14 cellular contexts compared by ENCODE assay signal in the genomic region with DNA sequence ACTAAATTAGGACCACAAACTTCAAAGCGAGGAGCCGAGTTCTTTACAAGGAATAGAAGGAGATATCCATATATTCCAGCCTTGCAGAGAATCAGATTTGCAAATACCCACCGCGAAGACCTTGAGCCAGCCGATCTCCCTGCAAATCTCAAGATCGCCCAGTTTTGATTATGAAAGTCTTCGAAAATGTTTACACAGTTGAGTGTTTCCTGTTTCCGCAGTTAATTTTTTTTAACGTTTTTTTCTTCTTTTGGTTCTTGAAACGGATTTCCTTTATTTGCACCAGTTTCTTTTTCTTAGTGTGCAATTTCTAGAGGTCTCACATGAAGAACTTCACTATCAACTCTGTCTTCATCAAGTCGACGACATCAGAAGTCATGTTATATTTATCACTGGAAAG. TPM values are rescaled to one million over a fixed set of nuclear protein-coding genes. Genes with fewer than 3 reads are reported as not detected.
DNase-seq lines count a peak whose midpoint lies in the region; ATAC-seq and TF ChIP-seq lines count a peak whose summit lies in the region.
"Had no signal": no experiment of that assay in that cellular context is flagged by ENCODE, and none has a peak within 500 bp of the region (broad histone marks: within the 10 kb centered on the region; RNA-seq: fewer than 3 reads in every experiment).

No MANE protein-coding gene starts in this region.

- no peaks in the 10 kb centered on the region for H3K9me3 ChIP-seq in DND-41 (ENCODE audit: insufficient read depth, low read length, severe bottlenecking)
- H3K9me3 ChIP-seq: Caco-2 had no signal

- H2AFZ ChIP-seq in DND-41 (ENCODE audit: low read depth, low read length): peak overlapping the region; percentile 73
- H2AFZ ChIP-seq: GM23248 had no signal

- H3K4me2 ChIP-seq in DND-41 (ENCODE audit: insufficient read depth, low read length): peak overlapping the region; percentile 65

- no peaks in the 10 kb centered on the region for H4K20me1 ChIP-seq in DND-41 (ENCODE audit: insufficient read depth, low read length)

- no peaks in the 10 kb centered on the region for H3K79me2 ChIP-seq in DND-41 (ENCODE audit: insufficient read depth, low read length)

- TF ChIP-seq CTCF in DND-41 (IDR thresholded peaks at IDR 0.05; ENCODE audit: borderline replicate concordance, extremely low read depth, low read length, poor library complexity, severe bottlenecking): no peak
- no peak for TF ChIP-seq CTCF in nephron (IDR thresholded peaks at IDR 0.05; ENCODE audit: unreplicated experiment in 3 of 3)

- H3K36me3 ChIP-seq in DND-41 (ENCODE audit: insufficient read depth, low read length): peaks cover 20% of the 10 kb centered on the region

- H3K4me3 Mint-ChIP-seq in activated T-helper 17 cell treated with anti-CD3 and anti-CD28 coated beads, Interleukin-2, amount 50 U/mL, for 72 hours: peak overlapping the region; percentile 79
- H3K4me3 Mint-ChIP-seq in nephron: peak overlapping the region; percentile 4 to 81 (median 56)

- H3K27ac Mint-ChIP-seq in activated T-helper 17 cell treated with anti-CD3 and anti-CD28 coated beads, Interleukin-2, amount 50 U/mL, for 72 hours: peak overlapping the region; percentile 51
- H3K27ac Mint-ChIP-seq in nephron: no peak overlapping the region

- H3K9ac ChIP-seq in DND-41 (ENCODE audit: low read depth, low read length): peak overlapping the region; percentile 56
- H3K9ac ChIP-seq: GM23248 had no signal

- peak overlapping the region; percentile 85 for H3K27ac ChIP-seq in DND-41 (ENCODE audit: low read length)
- H3K27ac ChIP-seq: GM23248 had no signal

- peaks cover 9% of the 10 kb centered on the region for H3K27me3 Mint-ChIP-seq in activated T-helper 17 cell treated with anti-CD3 and anti-CD28 coated beads, Interleukin-2, amount 50 U/mL, for 72 hours
- peaks cover 77% of the 10 kb centered on the region for H3K27me3 Mint-ChIP-seq in nephron (ENCODE audit: low read depth)

- H3K4me1 ChIP-seq in DND-41 (ENCODE audit: insufficient read depth, low read length): peaks cover 41% of the 10 kb centered on the region
- H3K4me1 ChIP-seq: Caco-2 had no signal

- ATAC-seq in DND-41 (ENCODE audit: insufficient read depth, low read depth): peak; percentile 71
- ATAC-seq in activated T-helper 17 cell treated with anti-CD3 and anti-CD28 coated beads, Interleukin-2, amount 50 U/mL, for 72 hours (replicated peaks): no peak
- ATAC-seq in GM18909 (IDR thresholded peaks at IDR 0.05; ENCODE audit: poor library complexity, unreplicated experiment): no peak
- ATAC-seq: esophagus mucosa had no signal

- peaks cover 44% of the 10 kb centered on the region for H3K36me3 Mint-ChIP-seq in activated T-helper 17 cell treated with anti-CD3 and anti-CD28 coated beads, Interleukin-2, amount 50 U/mL, for 72 hours (ENCODE audit: low read depth)
- peaks cover 36% of the 10 kb centered on the region for H3K36me3 Mint-ChIP-seq in nephron (ENCODE audit: low read depth)

- H3K4me1 Mint-ChIP-seq in activated T-helper 17 cell treated with anti-CD3 and anti-CD28 coated beads, Interleukin-2, amount 50 U/mL, for 72 hours: peaks cover 15% of the 10 kb centered on the region
- peaks cover 9% of the 10 kb centered on the region for H3K4me1 Mint-ChIP-seq in nephron

- H3K27me3 ChIP-seq in DND-41 (ENCODE audit: insufficient read depth, low read length, poor library complexity): peaks cover 20% of the 10 kb centered on the region

- peak overlapping the region; percentile 21 to 52; a peak in 3 of 4 replicates for H3K4me3 ChIP-seq in DND-41 (ENCODE audit: low read depth in 1 of 2, low read length in 2 of 2)
- peak overlapping the region; percentile 37 for H3K4me3 ChIP-seq in Jurkat, Clone E6-1 (ENCODE audit: low read length)
- H3K4me3 ChIP-seq: GM23248 had no signal

- peaks cover 4% of the 10 kb centered on the region for H3K9me3 Mint-ChIP-seq in activated T-helper 17 cell treated with anti-CD3 and anti-CD28 coated beads, Interleukin-2, amount 50 U/mL, for 72 hours
- H3K9me3 Mint-ChIP-seq in nephron: peaks cover 12% of the 10 kb centered on the region

- DNase-seq in DND-41 (peak; percentile 45), NCI-H2081 (lab: John Stamatoyannopoulos, UW) (no peak), NCI-H1417 treated with DMSO at 0.1 percent for 48 hours (lab: John Stamatoyannopoulos, UW) (no peak), SHP77 treated with DMSO at 0.1 percent for 48 hours (lab: John Stamatoyannopoulos, UW) (no peak)
- peak; percentile 47 for DNase-seq in Jurkat, Clone E6-1 (ENCODE audit: low read depth, low spot score)
- DNase-seq: Caco-2, GM23248, NCI-H1092 treated with DMSO at 0.1 percent for 48 hours, NCI-H446 treated with DMSO at 0.1 percent for 48 hours had no signal

RNA-seq across cellular contexts. Expression of a gene that starts 12.1 kb away (rescaled TPM):
- polyA plus RNA-seq in Jurkat, Clone E6-1 (2012; ENCODE audit: insufficient read depth, insufficient read length): not detected
- total RNA-seq in activated T-helper 17 cell treated with anti-CD3 and anti-CD28 coated beads, Interleukin-2, amount 50 U/mL, for 72 hours: not detected
- total RNA-seq: cardiac septum, esophagus mucosa, GM23248 had no signal
- polyA plus RNA-seq: GM23248 had no signal

RNA-seq across cellular contexts. Expression of a gene that starts 12.3 kb away (rescaled TPM):
- polyA plus RNA-seq in Jurkat, Clone E6-1 (2012; ENCODE audit: insufficient read depth, insufficient read length): 68.3 TPM
- 10 to 100 TPM; 61.4 to 81.1 TPM for total RNA-seq in activated T-helper 17 cell treated with anti-CD3 and anti-CD28 coated beads, Interleukin-2, amount 50 U/mL, for 72 hours

RNA-seq across cellular contexts. Expression of a gene that starts 17.0 kb away (rescaled TPM):
- 127 TPM for polyA plus RNA-seq in Jurkat, Clone E6-1 (2012; ENCODE audit: insufficient read depth, insufficient read length)
- 10 to 100 TPM; 76.9 to 79.3 TPM for total RNA-seq in activated T-helper 17 cell treated with anti-CD3 and anti-CD28 coated beads, Interleukin-2, amount 50 U/mL, for 72 hours

Comparison
In these comparisons a context has a peak if more than half of its experiments do, and no peak if none do; other contexts are left out.
1. DNase-seq: peak in DND-41 (single experiment) and Jurkat, Clone E6-1 (single experiment); none in NCI-H2081 (0 of 2), NCI-H1417 treated with DMSO at 0.1 percent for 48 hours (single experiment) and SHP77 treated with DMSO at 0.1 percent for 48 hours (single experiment).